In genomic region chr1:201795066-201795465, GRCh38 we compare ENCODE assay signal across 10 cellular contexts. TPM values are rescaled to one million over a fixed set of nuclear protein-coding genes. Genes with fewer than 3 reads are reported as not detected.
DNase-seq lines count a peak whose midpoint lies in the region; ATAC-seq, FAIRE-seq and TF ChIP-seq lines count a peak whose summit lies in the region.
"Had no signal": no experiment of that assay in that cellular context is flagged by ENCODE, and none has a peak within 500 bp of the region (broad histone marks: within the 10 kb centered on the region; RNA-seq: fewer than 3 reads in every experiment).

No MANE protein-coding gene starts in this region.

- no peaks in the 10 kb centered on the region for H3K27me3 ChIP-seq in right lobe of liver
- H3K27me3 ChIP-seq: stomach had no signal

- H3K4me3 ChIP-seq in right lobe of liver: no peak overlapping the region
- H3K4me3 ChIP-seq: stomach had no signal

- 60% methylated on average over 3 of the region's 3 CpGs for WGBS in right lobe of liver (ENCODE audit: insufficient coverage, low coverage, low lambda C conversion rate, missing lambda C conversion rate)

- no peaks in the 10 kb centered on the region for H3K4me1 ChIP-seq in right lobe of liver

- TF ChIP-seq RAD21 in Ishikawa (IDR thresholded peaks at IDR 0.05; ENCODE audit: low read depth): peak; percentile 67

- no peak overlapping the region for H3K27ac ChIP-seq in right lobe of liver
- H3K27ac ChIP-seq: stomach had no signal

- intact Hi-C loops in right lobe of liver (cut with DNase I): no loop called here

- ATAC-seq in right lobe of liver (no peak), HG03520 (IDR thresholded peaks at IDR 0.05; ENCODE audit: unreplicated experiment) (no peak)

- in situ Hi-C loops in Caki2 (cut with HindIII; ENCODE audit: low pct_unique_long_range_greater_than_20kb, low sequenced_read_pairs): no loop called here

- peak; percentile 82 for FAIRE-seq in TTC549 (lab: Jason Lieb, UNC)

- no peaks in the 10 kb centered on the region for H3K36me3 ChIP-seq in right lobe of liver

- TF ChIP-seq POLR2A in right lobe of liver (IDR thresholded peaks at IDR 0.05): no peak

- TF ChIP-seq CTCF in right lobe of liver (IDR thresholded peaks at IDR 0.05): peak in 3 of 4 donors; percentile 17 to 29 (median 23)

- no peaks in the 10 kb centered on the region for H3K9me3 ChIP-seq in right lobe of liver
- H3K9me3 ChIP-seq: stomach had no signal

- DNase-seq in Caki2 (ENCODE audit: low read depth) (peak; percentile 22), right lobe of liver (no peak), NCI-H128 (lab: John Stamatoyannopoulos, UW; ENCODE audit: unreplicated experiment) (no peak), NK-92 (lab: John Stamatoyannopoulos, UW; ENCODE audit: unreplicated experiment) (no peak)
- no peak for DNase-seq in stimulated activated CD4-positive, alpha-beta T cell treated with anti-CD3 and anti-CD28 coated beads, Interleukin-4, amount 100 ng/mL, for 1 hour
- DNase-seq: activated naive CD8-positive, alpha-beta T cell treated with anti-CD3 and anti-CD28 coated beads, Interleukin-2, amount 10 ng/mL, durations not matched to agents 7 days and 5 days; stomach had no signal

- TF ChIP-seq EP300 in Ishikawa (IDR thresholded peaks at IDR 0.05; ENCODE audit: borderline replicate concordance): no peak

TF ChIP-seq in Ishikawa, 13 proteins besides CTCF, POLR2A, EP300 and RAD21:
- TF ChIP-seq TCF12 (IDR thresholded peaks at IDR 0.05; ENCODE audit: low read depth) (no peak), YY1 (IDR thresholded peaks at IDR 0.05; ENCODE audit: low read depth) (no peak), REST (IDR thresholded peaks at IDR 0.05; ENCODE audit: low read depth) (no peak)

RNA-seq across cellular contexts. Expression of gene IPO9, which starts 33.9 kb away (rescaled TPM):
- 16.6 and 20.4 TPM in 2 replicates for total RNA-seq in Caki2 (2014; rRNA removed; shearing (Covaris generic); ENCODE audit: low replicate concordance)
- 10 to 100 TPM; 10.3 to 21.7 (median 19.1) TPM for total RNA-seq in right lobe of liver
